In genomic region chr1:31201871-31202270, GRCh38 we compare ENCODE assay signal across 24 cellular contexts. TPM values are rescaled to one million over a fixed set of nuclear protein-coding genes. Genes with fewer than 3 reads are reported as not detected.
"Had no signal": no experiment of that assay in that cellular context is flagged by ENCODE, and none has a peak within 500 bp of the region (broad histone marks: within the 10 kb centered on the region; RNA-seq: fewer than 3 reads in every experiment).

No MANE protein-coding gene starts in this region.

- H3K4me1 Mint-ChIP-seq: activated CD4-positive, alpha-beta T cell treated with anti-CD3 and anti-CD28 coated beads for 36 hours; activated naive CD8-positive, alpha-beta T cell treated with anti-CD3 and anti-CD28 coated beads for 36 hours; activated T-helper 17 cell treated with anti-CD3 and anti-CD28 coated beads, Interleukin-2, amount 50 U/mL, for 72 hours; stimulated activated naive CD8-positive, alpha-beta T cell treated with anti-CD3 and anti-CD28 coated beads, Interleukin-15, amount 100 ng/mL, for 72 hours had no signal

- H3K27ac ChIP-seq: colonic mucosa, gastrocnemius medialis, heart left ventricle, left lung, testis had no signal

- ATAC-seq: activated CD4-positive, alpha-beta T cell treated with anti-CD3 and anti-CD28 coated beads for 36 hours; activated T-helper 17 cell treated with anti-CD3 and anti-CD28 coated beads, Interleukin-2, amount 50 U/mL, for 72 hours; esophagus mucosa; gastrocnemius medialis; heart left ventricle; left lung; right cardiac atrium; stimulated activated naive CD8-positive, alpha-beta T cell treated with anti-CD3 and anti-CD28 coated beads, Interleukin-15, amount 100 ng/mL, for 72 hours had no signal

- H3K36me3 Mint-ChIP-seq: activated naive CD8-positive, alpha-beta T cell treated with anti-CD3 and anti-CD28 coated beads for 36 hours; type B pancreatic cell had no signal

- H3K4me3 Mint-ChIP-seq: activated CD4-positive, alpha-beta T cell treated with anti-CD3 and anti-CD28 coated beads for 36 hours; activated naive CD8-positive, alpha-beta T cell treated with anti-CD3 and anti-CD28 coated beads for 36 hours; activated T-helper 17 cell treated with anti-CD3 and anti-CD28 coated beads, Interleukin-2, amount 50 U/mL, for 72 hours; nephron progenitor cell; stimulated activated naive CD8-positive, alpha-beta T cell treated with anti-CD3 and anti-CD28 coated beads, Interleukin-15, amount 100 ng/mL, for 72 hours; T-helper 2 cell treated with Interferon-gamma antibody and Interleukin-4, amounts not matched to agents 5 μg/mL and 100 μg/mL, for 36 hours; type B pancreatic cell had no signal

- H3K27me3 ChIP-seq: colonic mucosa, gastrocnemius medialis, left lung, testis had no signal

- H3K9me3 Mint-ChIP-seq: activated naive CD8-positive, alpha-beta T cell treated with anti-CD3 and anti-CD28 coated beads for 36 hours; activated T-helper 17 cell treated with anti-CD3 and anti-CD28 coated beads, Interleukin-2, amount 50 U/mL, for 72 hours; nephron progenitor cell; stimulated activated naive CD8-positive, alpha-beta T cell treated with anti-CD3 and anti-CD28 coated beads, Interleukin-15, amount 100 ng/mL, for 72 hours; T-helper 2 cell treated with Interferon-gamma antibody and Interleukin-4, amounts not matched to agents 5 μg/mL and 100 μg/mL, for 36 hours; type B pancreatic cell had no signal

- DNase-seq: activated CD4-positive, alpha-beta T cell treated with anti-CD3 and anti-CD28 coated beads for 36 hours; activated CD4-positive, alpha-beta T cell treated with anti-CD3 and anti-CD28 coated beads, Interleukin-2, amount 50 U/mL, for 48 hours; activated naive CD4-positive, alpha-beta T cell; activated naive CD8-positive, alpha-beta T cell treated with anti-CD3 and anti-CD28 coated beads for 36 hours; activated T-cell treated with anti-CD3 and anti-CD28 coated beads, Interleukin-2, amount 50 U/mL, for 1 hour; amniotic stem cell; colonic mucosa; gastrocnemius medialis; heart left ventricle; kidney; left lung; nephron progenitor cell; right cardiac atrium; stimulated activated CD4-positive, alpha-beta T cell treated with anti-CD3 and anti-CD28 coated beads, Interleukin-2, amount 100 ng/mL, for 24 hours; stimulated activated naive CD8-positive, alpha-beta T cell treated with anti-CD3 and anti-CD28 coated beads, Interleukin-15, amount 100 ng/mL, for 72 hours; testis had no signal

- H3K4me3 ChIP-seq: colonic mucosa, gastrocnemius medialis, heart left ventricle, left lung, testis had no signal

- H3K27ac Mint-ChIP-seq: activated CD4-positive, alpha-beta T cell treated with anti-CD3 and anti-CD28 coated beads for 36 hours; activated naive CD8-positive, alpha-beta T cell treated with anti-CD3 and anti-CD28 coated beads for 36 hours; activated T-helper 17 cell treated with anti-CD3 and anti-CD28 coated beads, Interleukin-2, amount 50 U/mL, for 72 hours; nephron progenitor cell; progenitor cell of endocrine pancreas; stimulated activated naive CD8-positive, alpha-beta T cell treated with anti-CD3 and anti-CD28 coated beads, Interleukin-15, amount 100 ng/mL, for 72 hours; T-helper 2 cell treated with Interferon-gamma antibody and Interleukin-4, amounts not matched to agents 5 μg/mL and 100 μg/mL, for 36 hours; type B pancreatic cell had no signal

- H3K27me3 Mint-ChIP-seq: progenitor cell of endocrine pancreas; stimulated activated naive CD8-positive, alpha-beta T cell treated with anti-CD3 and anti-CD28 coated beads, Interleukin-15, amount 100 ng/mL, for 72 hours; type B pancreatic cell had no signal

- H3K36me3 ChIP-seq: colonic mucosa, gastrocnemius medialis, heart left ventricle, left lung had no signal

RNA-seq across cellular contexts. Expression of gene NKAIN1, which starts 37.8 kb away (rescaled TPM):
- total RNA-seq: activated CD4-positive, alpha-beta T cell treated with anti-CD3 and anti-CD28 coated beads for 36 hours; activated naive CD8-positive, alpha-beta T cell treated with anti-CD3 and anti-CD28 coated beads for 36 hours; activated T-helper 17 cell treated with anti-CD3 and anti-CD28 coated beads, Interleukin-2, amount 50 U/mL, for 72 hours; left lung; lung microvascular endothelial cell; osteoblast; right cardiac atrium; skeletal muscle tissue had no signal
